ENCODE assay signal across 26 cellular contexts in genomic region chr7:105636982-105637381, GRCh38. TPM values are rescaled to one million over a fixed set of nuclear protein-coding genes. Genes with fewer than 3 reads are reported as not detected.
DNase-seq lines count a peak whose midpoint lies in the region; ATAC-seq and TF ChIP-seq lines count a peak whose summit lies in the region.
"Had no signal": no experiment of that assay in that cellular context is flagged by ENCODE, and none has a peak within 500 bp of the region (broad histone marks: within the 10 kb centered on the region; RNA-seq: fewer than 3 reads in every experiment).

No MANE protein-coding gene starts in this region.

- peaks cover 87% of the 10 kb centered on the region for H3K36me3 Mint-ChIP-seq in CD8-positive, alpha-beta T cell
- H3K36me3 Mint-ChIP-seq in H9 (ENCODE audit: insufficient read depth in 1 of 3, low read depth in 3 of 3) (peaks cover 29 to 51% (median 47%) of the 10 kb centered on the region in 3 experiments; a peak in 6 of 7 replicates), WTC11 (peaks cover 60% of the 10 kb centered on the region)

- H3K23me2 ChIP-seq in H9 (ENCODE audit: insufficient read length, low read depth, low read length, poor library complexity, severe bottlenecking) = peaks cover 6% of the 10 kb centered on the region

- H4K20me1 ChIP-seq in H9 (ENCODE audit: control insufficient read depth, insufficient read depth, insufficient read length) (no peaks in the 10 kb centered on the region), GM23248 (ENCODE audit: insufficient read depth) (no peaks in the 10 kb centered on the region)

- H2BK15ac ChIP-seq in H9 (ENCODE audit: low read depth, low read length) (no peak overlapping the region), mesendoderm (replicated peaks; ENCODE audit: low read depth) (no peak overlapping the region)

- POLR2A ChIA-PET in CD8-positive, alpha-beta T cell (lab: Charles Lee) = interaction anchor here (1.0 kb wide), 1 partner anchor 163 kb away, joined by 3 read pairs; no protein-coding TSS in a partner anchor
- POLR2A ChIA-PET in WTC11 (lab: Charles Lee) = no interaction called here

- H2AFZ ChIP-seq in H9 (ENCODE audit: low read length) (no peak overlapping the region), GM23248 (no peak overlapping the region)

- H3K27ac Mint-ChIP-seq in CD8-positive, alpha-beta T cell = peak overlapping the region; percentile 32
- H3K27ac Mint-ChIP-seq in H9 (no peak overlapping the region; a peak in 1 of 7 replicates), WTC11 (peak overlapping the region; percentile 100)
- H3K27ac Mint-ChIP-seq: HFFc6 had no signal

- no peaks in the 10 kb centered on the region for H3K4me1 ChIP-seq in CD8-positive, alpha-beta T cell (ENCODE audit: insufficient read depth, low read length)
- H3K4me1 ChIP-seq in H9 (ENCODE audit: insufficient read depth, low read length) (peaks cover 15% of the 10 kb centered on the region; the same call in 1 of the 2 replicates), mesendoderm (ENCODE audit: control insufficient read depth, low read depth, low read length) (peaks cover 27% of the 10 kb centered on the region), mucosa of descending colon (ENCODE audit: low read depth) (peaks cover 5% of the 10 kb centered on the region), GM23248 (ENCODE audit: insufficient read depth) (no peaks in the 10 kb centered on the region)
- H3K4me1 ChIP-seq: HAP-1 had no signal

- no peaks in the 10 kb centered on the region for H3K27me3 ChIP-seq in CD8-positive, alpha-beta T cell (ENCODE audit: insufficient read depth, low read length)
- H3K27me3 ChIP-seq in H9 (ENCODE audit: insufficient read depth, low read length) = no peaks in the 10 kb centered on the region
- H3K27me3 ChIP-seq in mesendoderm (ENCODE audit: insufficient read depth, low read length, poor library complexity) = no peaks in the 10 kb centered on the region
- no peaks in the 10 kb centered on the region for H3K27me3 ChIP-seq in GM23248 (replicated peaks; ENCODE audit: insufficient read depth)

- no peak overlapping the region for H2BK12ac ChIP-seq in H9 (ENCODE audit: insufficient read length, low read depth, low read length)

- peak overlapping the region; percentile 79 for H3K4me2 ChIP-seq in H9 (ENCODE audit: insufficient read depth, insufficient read length, low read length)
- peak overlapping the region; percentile 40 for H3K4me2 ChIP-seq in mesendoderm (ENCODE audit: low read length)
- H3K4me2 ChIP-seq in GM23248 (ENCODE audit: unreplicated experiment) = no peak overlapping the region

- H3T11ph ChIP-seq in H9 (ENCODE audit: low read length) = no peak overlapping the region

- H3F3A ChIP-seq in GM23248 (ENCODE audit: insufficient read depth) = no peaks in the 10 kb centered on the region

- no peak overlapping the region for H2BK5ac ChIP-seq in H9 (ENCODE audit: insufficient read length, low read length)
- H2BK5ac ChIP-seq in mesendoderm (ENCODE audit: low read length) = peak overlapping the region; percentile 72

- peaks cover 47% of the 10 kb centered on the region for H3K36me3 ChIP-seq in CD8-positive, alpha-beta T cell (ENCODE audit: insufficient read depth, low read length)
- H3K36me3 ChIP-seq in mesendoderm (ENCODE audit: control insufficient read depth, insufficient read depth, low read length) (peaks cover 1% of the 10 kb centered on the region), mucosa of descending colon (ENCODE audit: low read depth) (no peaks in the 10 kb centered on the region), GM23248 (ENCODE audit: low read depth) (no peaks in the 10 kb centered on the region)
- H3K36me3 ChIP-seq: HAP-1 had no signal

- intact Hi-C loops in CD8-positive, alpha-beta T cell (cut with DNase I, micrococcal nuclease) = no loop called here
- intact Hi-C loops in mucosa of descending colon (cut with DNase I, micrococcal nuclease) = no loop called here

- H2AK5ac ChIP-seq in H9 (ENCODE audit: insufficient read length, low read length) (no peak overlapping the region), mesendoderm (ENCODE audit: low read length) (peak overlapping the region; percentile 49)

- no peaks in the 10 kb centered on the region for H3K9me2 ChIP-seq in GM23248 (ENCODE audit: insufficient read depth)

- no peaks in the 10 kb centered on the region for H3K4me1 Mint-ChIP-seq in CD8-positive, alpha-beta T cell (ENCODE audit: low read depth)
- H3K4me1 Mint-ChIP-seq in H9 = peaks cover 53 to 63% of the 10 kb centered on the region in 2 experiments
- peaks cover 84% of the 10 kb centered on the region for H3K4me1 Mint-ChIP-seq in WTC11

- no peak overlapping the region for H3K14ac ChIP-seq in H9 (ENCODE audit: insufficient read depth, low read length)

- no peak for TF ChIP-seq CTCF in CD8-positive, alpha-beta T cell (IDR thresholded peaks at IDR 0.05)
- TF ChIP-seq CTCF in H9 (conservative IDR thresholded peaks at IDR 0.05) (no peak), WTC11 (IDR thresholded peaks at IDR 0.05) (no peak), mucosa of descending colon (IDR thresholded peaks at IDR 0.05) (no peak)

- no peak overlapping the region for H3K27ac ChIP-seq in CD8-positive, alpha-beta T cell (ENCODE audit: low read depth, low read length)
- H3K27ac ChIP-seq in H9 (ENCODE audit: insufficient read length, low read depth, low read length) = no peak overlapping the region
- no peak overlapping the region for H3K27ac ChIP-seq in mesendoderm (ENCODE audit: low read depth, low read length)
- no peak overlapping the region for H3K27ac ChIP-seq in GM23248
- H3K27ac ChIP-seq: HL-60, RWPE1 had no signal

- H3K18ac ChIP-seq in H9 (ENCODE audit: insufficient read length, low read depth, low read length) (no peak overlapping the region), mesendoderm (ENCODE audit: low read length) (no peak overlapping the region)

- no peak for DNase-seq in CD8-positive, alpha-beta T cell
- no peak for DNase-seq in H9
- no peak for DNase-seq in WTC11 (ENCODE audit: low spot score)
- no peak for DNase-seq in mesendoderm
- no peak for DNase-seq in mucosa of descending colon
- DNase-seq in SW 1271 (lab: John Stamatoyannopoulos, UW) = no peak
- DNase-seq in GM23248 = no peak
- no peak for DNase-seq in foreskin melanocyte
- DNase-seq: GF-D8, HFFc6, Kasumi-1, NCI-H1105, NCI-H1930, NCI-H446 treated with DMSO at 0.1 percent for 48 hours, NCI-H82, SHP77, T-helper 1 cell had no signal

- H2BK120ac ChIP-seq in H9 (ENCODE audit: low read depth, low read length, poor library complexity, severe bottlenecking) (no peak overlapping the region), mesendoderm (ENCODE audit: low read depth, low read length) (no peak overlapping the region)

- no peak overlapping the region for H3K4me3 Mint-ChIP-seq in CD8-positive, alpha-beta T cell
- H3K4me3 Mint-ChIP-seq in H9 (peak overlapping the region; percentile 71 to 88), WTC11 (peak overlapping the region; percentile 77)
- H3K4me3 Mint-ChIP-seq: HFFc6 had no signal

- peaks cover 9% of the 10 kb centered on the region; the same call in 1 of the 2 replicates for H3K79me2 ChIP-seq in H9 (ENCODE audit: insufficient read depth, low read length)
- H3K79me2 ChIP-seq in mesendoderm (ENCODE audit: control insufficient read depth, insufficient read depth, low read length) = peaks cover 23% of the 10 kb centered on the region
- H3K79me2 ChIP-seq in GM23248 (ENCODE audit: insufficient read depth) = no peaks in the 10 kb centered on the region

- no peak overlapping the region for H2BK20ac ChIP-seq in H9 (ENCODE audit: low read depth, low read length, poor library complexity, severe bottlenecking)

- H3K4me3 ChIP-seq in CD8-positive, alpha-beta T cell (ENCODE audit: low read depth, low read length) = no peak overlapping the region
- H3K4me3 ChIP-seq in mesendoderm (ENCODE audit: low read length) (no peak overlapping the region), mucosa of descending colon (no peak overlapping the region), GM23248 (no peak overlapping the region)
- H3K4me3 ChIP-seq: HAP-1, K562 had no signal

- no peak overlapping the region for H3K4ac ChIP-seq in H9 (ENCODE audit: low read depth, low read length)
- H3K4ac ChIP-seq in mesendoderm (ENCODE audit: low read depth, low read length) = no peak overlapping the region

- H4K5ac ChIP-seq in H9 (ENCODE audit: insufficient read length, low read depth, low read length) (no peak overlapping the region), mesendoderm (ENCODE audit: low read length) (no peak overlapping the region)

- H4K8ac ChIP-seq in H9 (replicated peaks; ENCODE audit: insufficient read length, low read depth, low read length) = no peak overlapping the region
- no peak overlapping the region for H4K8ac ChIP-seq in mesendoderm (ENCODE audit: low read depth, low read length)

- no peaks in the 10 kb centered on the region for H3K27me3 Mint-ChIP-seq in CD8-positive, alpha-beta T cell (ENCODE audit: low read depth)
- H3K27me3 Mint-ChIP-seq in H9 (ENCODE audit: low read depth) (no peaks in the 10 kb centered on the region), WTC11 (ENCODE audit: low read depth) (no peaks in the 10 kb centered on the region)

- H4K91ac ChIP-seq in H9 (ENCODE audit: insufficient read length, low read depth, low read length) = no peak overlapping the region

- H3K9ac ChIP-seq in H9 (ENCODE audit: extremely low read depth, insufficient read length, low read length) = peak overlapping the region; percentile 1
- H3K9ac ChIP-seq in mesendoderm (ENCODE audit: low read length) = peak overlapping the region; percentile 45
- H3K9ac ChIP-seq in GM23248 = no peak overlapping the region

- H3K9me3 ChIP-seq in CD8-positive, alpha-beta T cell (ENCODE audit: low read length) = no peaks in the 10 kb centered on the region
- H3K9me3 ChIP-seq in H9 (ENCODE audit: control insufficient read depth, low read depth, low read length) (no peaks in the 10 kb centered on the region), mucosa of descending colon (no peaks in the 10 kb centered on the region), GM23248 (ENCODE audit: low read depth) (no peaks in the 10 kb centered on the region)
- H3K9me3 ChIP-seq: HAP-1 had no signal

- no CpG with 5 or more reads among the region's 8 CpGs for WGBS in H9 (ENCODE audit: extremely low coverage, insufficient read length, low lambda C conversion rate)
- WGBS in mesendoderm (ENCODE audit: extremely low coverage, insufficient coverage, low lambda C conversion rate) = no CpG with 5 or more reads among the region's 8 CpGs
- 96 to 98% methylated on average over 8 of the region's 8 CpGs for WGBS in GM23248 (ENCODE audit: low coverage in 1 of 2, low lambda C conversion rate in 2 of 2, missing lambda C conversion rate in 2 of 2), 2 experiments

- in situ Hi-C loops in GM23248 (cut with MboI) = no loop called here

- CTCF ChIA-PET in CD8-positive, alpha-beta T cell (lab: Charles Lee) = interaction anchor here (1.4 kb wide), 1 partner anchor 47 kb away, joined by 4 read pairs; no protein-coding TSS in a partner anchor
- CTCF ChIA-PET in WTC11 (lab: Charles Lee) = interaction anchor here (0.8 kb wide), 1 partner anchor 20 kb away, joined by 3 read pairs; no protein-coding TSS in a partner anchor

- H3K56ac ChIP-seq in H9 (ENCODE audit: insufficient read length, low read depth, low read length) (no peak overlapping the region), mesendoderm (ENCODE audit: low read length) (peak overlapping the region; percentile 67)

- no peak overlapping the region for H3K23ac ChIP-seq in H9 (ENCODE audit: insufficient read length, low read depth, low read length)
- peak overlapping the region; percentile 87 for H3K23ac ChIP-seq in mesendoderm (ENCODE audit: low read length)

- ATAC-seq in CD8-positive, alpha-beta T cell = no peak
- ATAC-seq in WTC11 (no peak), mucosa of descending colon (no peak)
- ATAC-seq: K562, Panc1 had no signal

- H3K9me3 Mint-ChIP-seq in CD8-positive, alpha-beta T cell = no peaks in the 10 kb centered on the region
- no peaks in the 10 kb centered on the region for H3K9me3 Mint-ChIP-seq in H9
- H3K9me3 Mint-ChIP-seq in WTC11 = no peaks in the 10 kb centered on the region
- H3K9me3 Mint-ChIP-seq: HFFc6 had no signal

- H3K79me1 ChIP-seq in H9 (ENCODE audit: insufficient read depth, low read depth, low read length, poor library complexity, severe bottlenecking) (peaks cover 2% of the 10 kb centered on the region), mesendoderm (ENCODE audit: low read length) (peaks cover 4% of the 10 kb centered on the region)

RNA-seq across cellular contexts. Expression of gene EFCAB10, which starts 55.7 kb away (rescaled TPM):
- total RNA-seq in CD8-positive, alpha-beta T cell = under 1 TPM in 1 of 2 experiments, not detected in 1; 0.47 TPM
- 1.3 and 1.5 TPM in 2 replicates for total RNA-seq in H9 (2021)
- total RNA-seq in WTC11 (2021) = 3.0 to 3.2 TPM (median 3.0 TPM) in 3 replicates
- 3.2 TPM for polyA plus RNA-seq in mesendoderm (2013, experiment 1 of 2)
- 3.8 TPM for polyA plus RNA-seq in mesendoderm (2013, experiment 2 of 2)
- not detected for total RNA-seq in mucosa of descending colon
- total RNA-seq in GM23248 (2014; rRNA removed; shearing (Covaris generic)) = not detected in 2 replicates
- polyA plus RNA-seq in GM23248 (2016; fragmentation: Nextera tagmentation; extraction: Ambion mirVana) = 0.25 and 0.39 TPM in 2 replicates
- total RNA-seq: A172, HFFc6, M059J, SK-MEL-5 had no signal
- polyA plus RNA-seq: BJ had no signal

Comparison
In these comparisons a context has a peak if more than half of its experiments do, and no peak if none do; other contexts are left out.
1. H3K27ac Mint-ChIP-seq: peak in CD8-positive, alpha-beta T cell (single experiment) and WTC11 (single experiment); none in H9 (0 of 3).